In the genomic region with DNA sequence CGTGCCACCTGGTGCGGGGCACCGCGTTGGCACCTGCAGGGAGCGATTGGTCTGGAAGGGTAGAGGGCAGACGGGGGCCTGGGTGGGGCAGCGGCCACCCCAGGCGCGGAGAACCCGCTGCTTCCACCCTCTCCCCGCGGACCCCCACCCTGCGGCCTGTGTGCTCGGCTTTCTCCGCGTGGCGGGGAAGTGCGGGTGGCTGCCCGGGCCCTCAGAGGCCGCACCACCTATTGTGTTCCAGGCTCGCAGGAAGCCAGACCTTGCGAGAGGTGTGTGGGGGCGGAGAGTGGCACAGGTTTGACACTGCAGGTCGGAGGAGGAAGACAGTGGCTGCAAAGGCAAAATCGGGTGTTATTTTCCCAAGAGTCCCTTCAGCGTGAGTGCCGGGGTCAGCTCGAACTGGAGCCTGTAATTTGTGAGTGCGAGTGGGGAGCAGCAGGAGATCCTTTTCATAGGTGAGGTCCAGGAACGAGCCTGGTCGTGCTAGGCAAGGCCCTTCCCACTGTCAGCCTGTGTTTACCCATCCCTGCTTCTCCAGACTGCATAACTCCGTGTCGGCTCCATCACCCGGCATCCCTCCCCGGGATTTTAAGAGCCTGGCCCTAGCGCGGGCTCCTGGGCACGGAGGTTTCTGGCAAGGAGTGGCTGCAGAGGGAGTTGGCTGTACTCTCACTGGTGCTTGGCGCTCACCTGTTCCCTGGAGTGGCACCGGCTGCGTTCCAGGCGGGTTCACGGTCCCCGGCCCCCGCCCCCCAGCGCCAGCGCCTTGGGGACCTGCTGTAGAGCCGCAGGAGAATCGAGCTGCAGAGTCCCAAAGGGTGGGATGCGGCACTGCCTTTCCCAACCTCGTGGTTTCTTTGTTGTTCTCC, we compare ENCODE assay signal across 8 cellular contexts. TPM values are rescaled to one million over a fixed set of nuclear protein-coding genes. Genes with fewer than 3 reads are reported as not detected.
DNase-seq lines count a peak whose midpoint lies in the region; ATAC-seq and TF ChIP-seq lines count a peak whose summit lies in the region.

No MANE protein-coding gene starts in this region.

- H3K9me3 Mint-ChIP-seq in activated naive CD4-positive, alpha-beta T cell treated with anti-CD3 and anti-CD28 coated beads, Interleukin-2, amount 50 U/mL, for 24 hours = no peaks in the 10 kb centered on the region

- H3K27me3 Mint-ChIP-seq in activated naive CD4-positive, alpha-beta T cell treated with anti-CD3 and anti-CD28 coated beads, Interleukin-2, amount 50 U/mL, for 24 hours = peaks cover 42% of the 10 kb centered on the region

- TF ChIP-seq CTCF in GM13977 (IDR thresholded peaks at IDR 0.05; ENCODE audit: extremely low read depth, insufficient read depth, missing control alignments) (no peak), lower lobe of right lung (IDR thresholded peaks at IDR 0.05) (no peak), upper lobe of right lung (IDR thresholded peaks at IDR 0.05) (no peak)

- H3K36me3 ChIP-seq in lower lobe of right lung = no peaks in the 10 kb centered on the region
- H3K36me3 ChIP-seq in upper lobe of right lung = no peaks in the 10 kb centered on the region

- intact Hi-C loops in lower lobe of right lung (cut with DNase I) (no loop called here), upper lobe of right lung (cut with DNase I) (no loop called here)

- H3K27ac ChIP-seq in lower lobe of right lung (no peak overlapping the region), upper lobe of right lung (no peak overlapping the region)

- no peak overlapping the region for H3K27ac Mint-ChIP-seq in activated naive CD4-positive, alpha-beta T cell treated with anti-CD3 and anti-CD28 coated beads, Interleukin-2, amount 50 U/mL, for 24 hours

- H3K36me3 Mint-ChIP-seq in activated naive CD4-positive, alpha-beta T cell treated with anti-CD3 and anti-CD28 coated beads, Interleukin-2, amount 50 U/mL, for 24 hours = peaks cover 6% of the 10 kb centered on the region

- peak; percentile 28 for DNase-seq in GM13977 (ENCODE audit: low spot score)
- DNase-seq in NCI-H1417 treated with DMSO at 0.1 percent for 48 hours (lab: John Stamatoyannopoulos, UW) = peak; percentile 32
- no peak for DNase-seq in lower lobe of right lung
- DNase-seq in upper lobe of right lung = peak; percentile 67
- no peak for DNase-seq in effector CD4-positive, alpha-beta T cell
- DNase-seq in OCI-M1 (lab: John Stamatoyannopoulos, UW) = no peak
- DNase-seq in germinal center (ENCODE audit: low spot score) = no peak

- H3K4me3 Mint-ChIP-seq in activated naive CD4-positive, alpha-beta T cell treated with anti-CD3 and anti-CD28 coated beads, Interleukin-2, amount 50 U/mL, for 24 hours = peak overlapping the region; percentile 75

- ATAC-seq in lower lobe of right lung = peak; percentile 51 to 57
- peak; percentile 60 for ATAC-seq in upper lobe of right lung

- in situ Hi-C loops in GM13977 (cut with MboI; ENCODE audit: low pct_unique_long_range_greater_than_20kb, low sequenced_read_pairs, unreplicated experiment) = no loop called here

- H3K4me1 Mint-ChIP-seq in activated naive CD4-positive, alpha-beta T cell treated with anti-CD3 and anti-CD28 coated beads, Interleukin-2, amount 50 U/mL, for 24 hours = peaks cover 14% of the 10 kb centered on the region

- H3K4me3 ChIP-seq in lower lobe of right lung = peak overlapping the region; percentile 54
- H3K4me3 ChIP-seq in upper lobe of right lung = peak overlapping the region; percentile 46

- peaks cover 27% of the 10 kb centered on the region for H3K4me1 ChIP-seq in lower lobe of right lung
- peaks cover 28% of the 10 kb centered on the region for H3K4me1 ChIP-seq in upper lobe of right lung

- H3K9me3 ChIP-seq in lower lobe of right lung = no peaks in the 10 kb centered on the region
- no peaks in the 10 kb centered on the region for H3K9me3 ChIP-seq in upper lobe of right lung

- H3K27me3 ChIP-seq in lower lobe of right lung (ENCODE audit: low read depth) = peaks cover 48% of the 10 kb centered on the region
- peaks cover 47% of the 10 kb centered on the region for H3K27me3 ChIP-seq in upper lobe of right lung

RNA-seq across cellular contexts. Expression of gene TBC1D30, which starts 0.9 kb away (rescaled TPM):
- total RNA-seq in lower lobe of right lung (11.5 TPM), upper lobe of right lung (14.8 TPM)

Comparison
In these comparisons a context has a peak if more than half of its experiments do, and no peak if none do; other contexts are left out.
1. DNase-seq: peak in GM13977 (single experiment), NCI-H1417 treated with DMSO at 0.1 percent for 48 hours (single experiment) and upper lobe of right lung (single experiment); none in lower lobe of right lung (single experiment), effector CD4-positive, alpha-beta T cell (single experiment), OCI-M1 (single experiment) and germinal center (single experiment).